ENCODE assay signal across 1 cellular context in genomic region chr6:21846541-21847451, GRCh38.
TF ChIP-seq lines count a peak whose summit lies in the region.

No MANE protein-coding gene starts in this region.

TF ChIP-seq in K562, 482 proteins besides CTCF, POLR2A, EP300 and RAD21 (continued from another document):
- TF ChIP-seq MGA (IDR thresholded peaks at IDR 0.05) (no peak), DACH1 (IDR thresholded peaks at IDR 0.05; ENCODE audit: partially characterized antibody) (no peak), C11orf30 (IDR thresholded peaks at IDR 0.05; ENCODE audit: low read depth) (no peak), RAD51 (IDR thresholded peaks at IDR 0.05; ENCODE audit: borderline replicate concordance, low read depth) (peak; percentile 61), CBX3 (IDR thresholded peaks at IDR 0.05; ENCODE audit: borderline replicate concordance in 1 of 2, low read length in 2 of 2) (no peak), CBFA2T2 (conservative IDR thresholded peaks at IDR 0.05) (peak; percentile 39), ATF3 (IDR thresholded peaks at IDR 0.05) (no peak), ATF3 (CRISPR knock-in tag; conservative IDR thresholded peaks at IDR 0.05) (no peak), ZNF655 (CRISPR knock-in tag; IDR thresholded peaks at IDR 0.05) (no peak), GATAD2B (IDR thresholded peaks at IDR 0.05; ENCODE audit: borderline replicate concordance) (no peak), RBM14 (IDR thresholded peaks at IDR 0.05; ENCODE audit: borderline replicate concordance, insufficient read depth, low read depth, low read length) (no peak), OTX1 (CRISPR knock-in tag; IDR thresholded peaks at IDR 0.05) (no peak)
